ENCODE assay signal across 10 cellular contexts in the genomic region with DNA sequence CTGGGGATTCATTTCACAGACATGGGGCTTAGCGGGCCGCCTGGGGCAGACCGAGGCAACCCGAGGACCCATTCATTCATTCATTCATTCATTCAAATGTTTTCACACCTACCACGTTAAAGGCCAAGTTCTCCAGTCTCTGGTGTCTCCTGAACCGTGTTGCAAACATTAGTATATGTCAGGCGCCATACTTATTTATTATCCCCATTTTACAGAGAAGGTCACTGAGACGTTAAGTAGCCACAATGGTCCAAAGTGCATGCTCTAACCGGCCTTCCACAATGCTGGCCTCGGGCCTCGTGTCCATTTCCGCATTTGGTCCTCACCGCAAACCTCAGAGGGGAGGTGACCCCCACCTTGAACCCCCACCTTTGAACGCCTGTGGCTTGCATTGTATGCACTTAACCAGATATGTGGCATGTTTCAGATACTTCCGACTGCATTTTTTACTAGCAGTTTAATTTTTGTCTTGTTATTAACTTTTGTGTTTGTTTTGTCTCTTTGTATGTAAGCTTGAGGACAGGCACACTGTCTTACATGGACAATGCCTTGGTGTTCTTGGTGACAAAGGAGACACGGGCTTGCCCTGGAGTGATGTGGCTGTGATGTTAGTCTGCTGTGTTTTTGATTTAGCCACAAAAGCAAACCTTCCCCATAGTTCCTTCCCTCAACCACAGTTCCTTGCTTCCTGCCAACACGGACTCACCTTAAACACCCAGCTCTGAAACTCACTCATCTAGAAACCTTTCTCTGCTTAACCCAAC. TPM values are rescaled to one million over a fixed set of nuclear protein-coding genes. Genes with fewer than 3 reads are reported as not detected.
DNase-seq lines count a peak whose midpoint lies in the region; ATAC-seq and TF ChIP-seq lines count a peak whose summit lies in the region.
"Had no signal": no experiment of that assay in that cellular context is flagged by ENCODE, and none has a peak within 500 bp of the region (broad histone marks: within the 10 kb centered on the region; RNA-seq: fewer than 3 reads in every experiment).

No MANE protein-coding gene starts in this region.

- TF ChIP-seq CTCF in WTC11 (IDR thresholded peaks at IDR 0.05) (no peak), sigmoid colon (IDR thresholded peaks at IDR 0.05) (no peak)

- TF ChIP-seq POLR2A in sigmoid colon (IDR thresholded peaks at IDR 0.05), result no peak

- no peaks in the 10 kb centered on the region for H3K36me3 ChIP-seq in GM23248 (ENCODE audit: low read depth)
- H3K36me3 ChIP-seq in sigmoid colon, result no peaks in the 10 kb centered on the region

- H3K9me3 ChIP-seq in GM23248 (ENCODE audit: low read depth), result no peaks in the 10 kb centered on the region
- H3K9me3 ChIP-seq in sigmoid colon, result no peaks in the 10 kb centered on the region

- H3K79me2 ChIP-seq in GM23248 (ENCODE audit: insufficient read depth), result peaks cover 30% of the 10 kb centered on the region

- peak overlapping the region; percentile 86 for H3K4me3 Mint-ChIP-seq in WTC11

- H3K27ac ChIP-seq in GM23248, result no peak overlapping the region
- H3K27ac ChIP-seq in sigmoid colon, result peak overlapping the region in 3 of 4 donors; percentile 93 to 95 (median 94)

- no peaks in the 10 kb centered on the region for H3K9me2 ChIP-seq in GM23248 (ENCODE audit: insufficient read depth)

- H3K4me3 ChIP-seq in GM23248, result no peak overlapping the region
- H3K4me3 ChIP-seq in sigmoid colon, result peak overlapping the region in 2 of 4 donors; percentile 73 to 88

- CTCF ChIA-PET in WTC11 (lab: Charles Lee), result interaction anchor here (0.5 to 4.6 kb wide), 5 partner anchors 11 to 233 kb away, joined by 4 to 47 read pairs (median 13); no protein-coding TSS in a partner anchor

- ATAC-seq in WTC11, result no peak
- no peak for ATAC-seq in HG03135 (IDR thresholded peaks at IDR 0.05; ENCODE audit: unreplicated experiment)

- peaks cover 9% of the 10 kb centered on the region; the same call in 1 of the 2 replicates for H3F3A ChIP-seq in GM23248 (ENCODE audit: insufficient read depth)

- DNase-seq in GM23248, result no peak
- DNase-seq in WTC11 (ENCODE audit: low spot score), result no peak
- DNase-seq in glomerular visceral epithelial cell (ENCODE audit: extremely low spot score), result peak; percentile 83
- no peak for DNase-seq in sigmoid colon
- no peak for DNase-seq in HCEC 1CT
- no peak for DNase-seq in DMS79 treated with DMSO at 0.1 percent for 48 hours (lab: John Stamatoyannopoulos, UW)
- DNase-seq in NCI-H2171 (lab: John Stamatoyannopoulos, UW), result no peak
- DNase-seq: activated CD8-positive, alpha-beta memory T cell treated with anti-CD3 and anti-CD28 coated beads, Interleukin-2, amount 50 U/mL, for 4 hours; stimulated activated CD4-positive, alpha-beta T cell treated with anti-CD3 and anti-CD28 coated beads, Interleukin-2, amount 100 ng/mL, for 24 hours had no signal

- no peaks in the 10 kb centered on the region for H3K36me3 Mint-ChIP-seq in WTC11

- TF ChIP-seq EP300 in sigmoid colon (IDR thresholded peaks at IDR 0.05), result no peak

- peak overlapping the region; percentile 90; the same call in 1 of the 2 replicates for H2AFZ ChIP-seq in GM23248

- POLR2A ChIA-PET in WTC11 (lab: Charles Lee), result interaction anchor here (1.9 to 2.0 kb wide), 2 partner anchors 7 to 52 kb away, joined by 5 to 12 read pairs; no protein-coding TSS in a partner anchor

- in situ Hi-C loops in GM23248 (cut with MboI), result no loop called here

- 82 to 84% methylated on average over 17 of the region's 17 CpGs for WGBS in GM23248 (ENCODE audit: low coverage in 1 of 2, low lambda C conversion rate in 2 of 2, missing lambda C conversion rate in 2 of 2), 2 experiments
- WGBS in sigmoid colon, 2 donors, result 49 to 65% methylated on average over 17 of the region's 17 CpGs

- no peaks in the 10 kb centered on the region for H4K20me1 ChIP-seq in GM23248 (ENCODE audit: insufficient read depth)

- peaks cover 22% of the 10 kb centered on the region for H3K4me1 ChIP-seq in GM23248 (ENCODE audit: insufficient read depth)
- H3K4me1 ChIP-seq in sigmoid colon, result peaks cover 0 to 48% (median 34%) of the 10 kb centered on the region in 4 donors

- peaks cover 15% of the 10 kb centered on the region for H3K4me1 Mint-ChIP-seq in WTC11

- H3K27ac Mint-ChIP-seq in WTC11, result no peak overlapping the region

- intact Hi-C loops in sigmoid colon (cut with DNase I), result loop anchor here (2.0 kb wide), 1 partner anchor 53 kb away; no protein-coding TSS in a partner anchor

- H3K4me2 ChIP-seq in GM23248 (ENCODE audit: unreplicated experiment), result no peak overlapping the region

- H3K9me3 Mint-ChIP-seq in WTC11, result no peaks in the 10 kb centered on the region

- H3K9ac ChIP-seq in GM23248, result no peak overlapping the region

- H3K27me3 ChIP-seq in GM23248 (replicated peaks; ENCODE audit: insufficient read depth) (no peaks in the 10 kb centered on the region), sigmoid colon (no peaks in the 10 kb centered on the region)

- H3K27me3 Mint-ChIP-seq in WTC11 (ENCODE audit: low read depth), result peaks cover 59% of the 10 kb centered on the region

TF ChIP-seq in WTC11, 78 proteins besides CTCF, POLR2A, EP300 and RAD21 (continues in another document):
- TF ChIP-seq, protein P1, sequence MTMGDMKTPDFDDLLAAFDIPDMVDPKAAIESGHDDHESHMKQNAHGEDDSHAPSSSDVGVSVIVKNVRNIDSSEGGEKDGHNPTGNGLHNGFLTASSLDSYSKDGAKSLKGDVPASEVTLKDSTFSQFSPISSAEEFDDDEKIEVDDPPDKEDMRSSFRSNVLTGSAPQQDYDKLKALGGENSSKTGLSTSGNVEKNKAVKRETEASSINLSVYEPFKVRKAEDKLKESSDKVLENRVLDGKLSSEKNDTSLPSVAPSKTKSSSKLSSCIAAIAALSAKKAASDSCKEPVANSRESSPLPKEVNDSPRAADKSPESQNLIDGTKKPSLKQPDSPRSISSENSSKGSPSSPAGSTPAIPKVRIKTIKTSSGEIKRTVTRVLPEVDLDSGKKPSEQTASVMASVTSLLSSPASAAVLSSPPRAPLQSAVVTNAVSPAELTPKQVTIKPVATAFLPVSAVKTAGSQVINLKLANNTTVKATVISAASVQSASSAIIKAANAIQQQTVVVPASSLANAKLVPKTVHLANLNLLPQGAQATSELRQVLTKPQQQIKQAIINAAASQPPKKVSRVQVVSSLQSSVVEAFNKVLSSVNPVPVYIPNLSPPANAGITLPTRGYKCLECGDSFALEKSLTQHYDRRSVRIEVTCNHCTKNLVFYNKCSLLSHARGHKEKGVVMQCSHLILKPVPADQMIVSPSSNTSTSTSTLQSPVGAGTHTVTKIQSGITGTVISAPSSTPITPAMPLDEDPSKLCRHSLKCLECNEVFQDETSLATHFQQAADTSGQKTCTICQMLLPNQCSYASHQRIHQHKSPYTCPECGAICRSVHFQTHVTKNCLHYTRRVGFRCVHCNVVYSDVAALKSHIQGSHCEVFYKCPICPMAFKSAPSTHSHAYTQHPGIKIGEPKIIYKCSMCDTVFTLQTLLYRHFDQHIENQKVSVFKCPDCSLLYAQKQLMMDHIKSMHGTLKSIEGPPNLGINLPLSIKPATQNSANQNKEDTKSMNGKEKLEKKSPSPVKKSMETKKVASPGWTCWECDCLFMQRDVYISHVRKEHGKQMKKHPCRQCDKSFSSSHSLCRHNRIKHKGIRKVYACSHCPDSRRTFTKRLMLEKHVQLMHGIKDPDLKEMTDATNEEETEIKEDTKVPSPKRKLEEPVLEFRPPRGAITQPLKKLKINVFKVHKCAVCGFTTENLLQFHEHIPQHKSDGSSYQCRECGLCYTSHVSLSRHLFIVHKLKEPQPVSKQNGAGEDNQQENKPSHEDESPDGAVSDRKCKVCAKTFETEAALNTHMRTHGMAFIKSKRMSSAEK (CRISPR knock-in tag; IDR thresholded peaks at IDR 0.05; ENCODE audit: borderline replicate concordance), result no peak
- TF ChIP-seq MXD4 (CRISPR knock-in tag; IDR thresholded peaks at IDR 0.05; ENCODE audit: borderline replicate concordance) (no peak), ZBTB21 (CRISPR knock-in tag; IDR thresholded peaks at IDR 0.05; ENCODE audit: borderline replicate concordance) (no peak)
- TF ChIP-seq, protein P2, sequence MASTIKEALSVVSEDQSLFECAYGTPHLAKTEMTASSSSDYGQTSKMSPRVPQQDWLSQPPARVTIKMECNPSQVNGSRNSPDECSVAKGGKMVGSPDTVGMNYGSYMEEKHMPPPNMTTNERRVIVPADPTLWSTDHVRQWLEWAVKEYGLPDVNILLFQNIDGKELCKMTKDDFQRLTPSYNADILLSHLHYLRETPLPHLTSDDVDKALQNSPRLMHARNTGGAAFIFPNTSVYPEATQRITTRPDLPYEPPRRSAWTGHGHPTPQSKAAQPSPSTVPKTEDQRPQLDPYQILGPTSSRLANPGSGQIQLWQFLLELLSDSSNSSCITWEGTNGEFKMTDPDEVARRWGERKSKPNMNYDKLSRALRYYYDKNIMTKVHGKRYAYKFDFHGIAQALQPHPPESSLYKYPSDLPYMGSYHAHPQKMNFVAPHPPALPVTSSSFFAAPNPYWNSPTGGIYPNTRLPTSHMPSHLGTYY (CRISPR knock-in tag; IDR thresholded peaks at IDR 0.05), result no peak
- TF ChIP-seq, protein P3, sequence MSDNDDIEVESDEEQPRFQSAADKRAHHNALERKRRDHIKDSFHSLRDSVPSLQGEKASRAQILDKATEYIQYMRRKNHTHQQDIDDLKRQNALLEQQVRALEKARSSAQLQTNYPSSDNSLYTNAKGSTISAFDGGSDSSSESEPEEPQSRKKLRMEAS (CRISPR knock-in tag; IDR thresholded peaks at IDR 0.05), result no peak

RNA-seq across cellular contexts. Expression of a gene that starts 1.2 kb away (rescaled TPM):
- total RNA-seq in GM23248 (2014; rRNA removed; shearing (Covaris generic)), result 12.8 and 13.2 TPM in 2 replicates
- polyA plus RNA-seq in GM23248 (2016; fragmentation: Nextera tagmentation; extraction: Ambion mirVana), result 0.60 and 1.1 TPM in 2 replicates
- total RNA-seq in WTC11 (2021), result 6.5 to 8.1 TPM (median 6.9 TPM) in 3 replicates
- total RNA-seq in sigmoid colon, result 10 to 100 TPM in 2 of 4 donors, 1 to 10 TPM in 2; 7.5 to 35.0 (median 13.8) TPM
- 1 to 10 TPM; 1.2 to 8.6 (median 7.2) TPM for polyA plus RNA-seq in sigmoid colon

RNA-seq across cellular contexts. Expression of a gene that starts 55.4 kb away (rescaled TPM):
- total RNA-seq in GM23248 (2014; rRNA removed; shearing (Covaris generic)), result 13.3 and 26.4 TPM in 2 replicates
- 10.9 and 11.2 TPM in 2 replicates for polyA plus RNA-seq in GM23248 (2016; fragmentation: Nextera tagmentation; extraction: Ambion mirVana)
- total RNA-seq in WTC11 (2021), result 31.0 to 37.5 TPM (median 36.2 TPM) in 3 replicates
- 10 to 100 TPM in 1 of 4 donors, 1 to 10 TPM in 3; 6.7 to 12.8 (median 8.4) TPM for total RNA-seq in sigmoid colon
- 10 to 100 TPM in 1 of 3 donors, 1 to 10 TPM in 2; 2.4 to 11.0 (median 3.7) TPM for polyA plus RNA-seq in sigmoid colon
